Comparison of ENCODE assay signal across 13 cellular contexts in the genomic region with DNA sequence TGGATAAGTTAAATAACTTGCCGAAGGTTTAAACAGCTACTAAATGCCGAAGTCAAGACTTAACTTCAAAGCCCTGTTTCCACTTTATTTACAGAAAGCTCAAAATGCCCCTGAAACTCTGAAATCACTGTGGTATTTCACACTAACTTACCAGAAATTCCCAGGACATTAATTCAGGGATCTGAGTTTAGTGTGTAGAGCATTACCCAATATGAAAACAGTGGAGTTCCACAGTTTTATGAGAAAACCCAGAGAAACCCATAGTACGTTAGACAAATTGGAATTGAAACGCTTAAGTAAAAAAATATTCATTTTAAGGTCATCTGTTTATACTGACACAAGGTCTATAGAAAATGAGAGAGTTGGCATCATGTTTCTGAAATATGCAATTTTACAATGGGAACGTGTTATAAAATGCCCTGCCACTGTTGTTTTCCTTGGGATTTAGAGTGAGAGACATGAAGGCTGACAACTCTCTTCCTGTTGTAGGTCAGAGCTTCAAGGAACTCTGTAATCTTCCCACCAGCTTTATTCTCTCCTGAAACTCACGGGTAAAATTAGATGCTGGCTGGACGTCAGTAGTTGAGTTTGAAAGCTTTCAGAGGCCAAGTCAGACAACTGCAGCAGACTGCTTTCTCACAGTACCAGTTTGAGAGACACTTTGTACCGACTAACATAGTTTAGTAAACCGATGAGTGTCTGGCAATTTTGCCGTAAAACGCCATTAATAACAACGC.
DNase-seq lines count a peak whose midpoint lies in the region; ATAC-seq and TF ChIP-seq lines count a peak whose summit lies in the region.
"Had no signal": no experiment of that assay in that cellular context is flagged by ENCODE, and none has a peak within 500 bp of the region (broad histone marks: within the 10 kb centered on the region; RNA-seq: fewer than 3 reads in every experiment).

No MANE protein-coding gene starts in this region.

- H3K18ac ChIP-seq in IMR-90 (ENCODE audit: low read depth, low read length): peak overlapping the region; percentile 76

- H4K20me1 ChIP-seq in IMR-90 (ENCODE audit: insufficient read depth, low read length): no peaks in the 10 kb centered on the region

- H3K9me1 ChIP-seq in IMR-90 (ENCODE audit: insufficient read depth, low read length): peaks cover 6% of the 10 kb centered on the region; the same call in 1 of the 2 replicates

- DNase-seq in IMR-90: peak; percentile 80
- no peak for DNase-seq in coronary artery (ENCODE audit: low spot score)
- DNase-seq in left lung: no peak
- DNase-seq in stromal cell of bone marrow (ENCODE audit: low read depth): peak; percentile 59
- DNase-seq in SK-N-DZ (ENCODE audit: low spot score): no peak
- DNase-seq: activated naive CD8-positive, alpha-beta T cell treated with anti-CD3 and anti-CD28 coated beads for 36 hours; endodermal cell; naive B cell; NCI-H446 treated with DMSO at 0.1 percent for 48 hours had no signal

- CTCF ChIA-PET in IMR-90 (lab: Yijun Ruan, JAX): no interaction called here

- peak overlapping the region; percentile 20 for H4K91ac ChIP-seq in IMR-90 (ENCODE audit: insufficient read depth, low read depth, low read length)

- H2BK120ac ChIP-seq in IMR-90 (ENCODE audit: low read depth, low read length): peak overlapping the region; percentile 75

- no peaks in the 10 kb centered on the region for H3K79me1 ChIP-seq in IMR-90 (ENCODE audit: low read depth in 1 of 2, low read length in 2 of 2)

- POLR2A ChIA-PET in IMR-90 (lab: Charles Lee; ENCODE audit: unreplicated experiment): interaction anchor here (0.5 kb wide), 2 partner anchors 51 to 140 kb away, joined by 3 read pairs; no protein-coding TSS in a partner anchor

- H3K9me3 ChIP-seq in IMR-90 (ENCODE audit: control insufficient read depth, insufficient read depth, low read length): no peaks in the 10 kb centered on the region
- H3K9me3 ChIP-seq in left lung: no peaks in the 10 kb centered on the region

- H3K36me3 ChIP-seq in IMR-90 (ENCODE audit: control insufficient read depth, insufficient read depth, low read length): no peaks in the 10 kb centered on the region
- H3K36me3 ChIP-seq in left lung: no peaks in the 10 kb centered on the region

- no peak; the same call in 1 of the 2 replicates for TF ChIP-seq RAD21 in IMR-90 (IDR thresholded peaks at IDR 0.05; ENCODE audit: low read length)

- H2BK15ac ChIP-seq in IMR-90 (ENCODE audit: low read depth, low read length): peak overlapping the region; percentile 72

- H3K4me3 ChIP-seq in IMR-90 (ENCODE audit: insufficient read depth, low read depth, low read length): peak overlapping the region; percentile 13; the same call in 1 of the 2 replicates
- peak overlapping the region; percentile 4 for H3K4me3 ChIP-seq in coronary artery
- no peak overlapping the region for H3K4me3 ChIP-seq in left lung

- peak overlapping the region; percentile 78 for H4K5ac ChIP-seq in IMR-90 (ENCODE audit: low read depth, low read length)

- peak overlapping the region; percentile 43 to 78 for H4K8ac ChIP-seq in IMR-90 (ENCODE audit: low read depth in 2 of 2, low read length in 2 of 2)

- dilution Hi-C loops in IMR-90 (cut with HindIII; ENCODE audit: low sequenced_read_pairs, unreplicated experiment): no loop called here

- no TSS peak for BruUV-seq in IMR-90 (replicated peaks; lab: Mats Ljungman, UMichigan)

- peak overlapping the region; percentile 55 for H3K9ac ChIP-seq in IMR-90 (ENCODE audit: low read depth, low read length)

- no peak for TF ChIP-seq POLR2A in IMR-90 (IDR thresholded peaks at IDR 0.05; ENCODE audit: low read depth, low read length)

- WGBS in IMR-90 (ENCODE audit: extremely low coverage in 2 of 2, insufficient read length in 1 of 2), 2 experiments: no CpG with 5 or more reads among the region's 12 CpGs

- H3K4me2 ChIP-seq in IMR-90 (ENCODE audit: low read depth, low read length): peak overlapping the region; percentile 58

- peak overlapping the region; percentile 64 for H3K23ac ChIP-seq in IMR-90 (ENCODE audit: low read depth, low read length)

- H3K27ac ChIP-seq in IMR-90 (ENCODE audit: insufficient read depth, low read length) (peak overlapping the region; percentile 63), coronary artery (peak overlapping the region; percentile 88 to 91), left lung (peak overlapping the region; percentile 3 to 45)
- H3K27ac ChIP-seq: C4-2B had no signal

- in situ Hi-C loops in IMR-90 (cut with MboI; ENCODE audit: low sequenced_read_pairs): no loop called here

- peak overlapping the region; percentile 84 for H2AFZ ChIP-seq in IMR-90 (replicated peaks; ENCODE audit: low read length, poor library complexity)

- peak overlapping the region; percentile 88 for H2BK5ac ChIP-seq in IMR-90 (ENCODE audit: low read depth, low read length, poor library complexity, severe bottlenecking)

- H3K56ac ChIP-seq in IMR-90 (ENCODE audit: extremely low read depth, insufficient read depth, low read length): peak overlapping the region; percentile 48

- H3K4ac ChIP-seq in IMR-90 (ENCODE audit: low read depth, low read length): peak overlapping the region; percentile 63

- H3K4me1 ChIP-seq in IMR-90 (ENCODE audit: control insufficient read depth, insufficient read depth, low read length) (peaks cover 11% of the 10 kb centered on the region), left lung (peaks cover 6 to 8% of the 10 kb centered on the region in 2 donors)

- intact Hi-C loops in IMR-90 (cut with micrococcal nuclease): no loop called here
- intact Hi-C loops in left lung (cut with DNase I): no loop called here

- peak overlapping the region; percentile 69 for H2BK20ac ChIP-seq in IMR-90 (ENCODE audit: low read depth, low read length)

- H3K14ac ChIP-seq in IMR-90 (replicated peaks; ENCODE audit: low read depth, low read length): peak overlapping the region; percentile 65

- no peaks in the 10 kb centered on the region for H3K27me3 ChIP-seq in IMR-90 (ENCODE audit: control insufficient read depth, insufficient read depth, low read length)
- no peaks in the 10 kb centered on the region for H3K27me3 ChIP-seq in left lung

- peak overlapping the region; percentile 23; the same call in 1 of the 2 replicates for H2AK5ac ChIP-seq in IMR-90 (ENCODE audit: low read depth, low read length)

- no peak for TF ChIP-seq CTCF in IMR-90 (conservative IDR thresholded peaks at IDR 0.05; ENCODE audit: low read depth, low read length)
- TF ChIP-seq CTCF in coronary artery (IDR thresholded peaks at IDR 0.05): no peak
- no peak for TF ChIP-seq CTCF in left lung (IDR thresholded peaks at IDR 0.05)

- H2AK9ac ChIP-seq in IMR-90 (replicated peaks; ENCODE audit: low read depth, low read length, poor library complexity): no peak overlapping the region

- ATAC-seq in IMR-90 (ENCODE audit: low read depth): peak; percentile 66
- ATAC-seq in left lung: no peak
- ATAC-seq in GM21390 (IDR thresholded peaks at IDR 0.05; ENCODE audit: unreplicated experiment): no peak
- ATAC-seq in HG02623 (IDR thresholded peaks at IDR 0.05; ENCODE audit: unreplicated experiment): no peak
- ATAC-seq in HG03175 (IDR thresholded peaks at IDR 0.05; ENCODE audit: unreplicated experiment): no peak

TF ChIP-seq in IMR-90, 13 proteins besides CTCF, POLR2A, EP300 and RAD21:
- no peak for TF ChIP-seq RCOR1 (IDR thresholded peaks at IDR 0.05; ENCODE audit: insufficient replicate concordance, low read length)
- TF ChIP-seq NFE2L2 (IDR thresholded peaks at IDR 0.05; ENCODE audit: low read depth, low read length): no peak
- no peak for TF ChIP-seq CEBPB (IDR thresholded peaks at IDR 0.05; ENCODE audit: low read depth, low read length)
- no peak for TF ChIP-seq MAFK (IDR thresholded peaks at IDR 0.05; ENCODE audit: low read depth, low read length)
- TF ChIP-seq MAZ (IDR thresholded peaks at IDR 0.05; ENCODE audit: borderline replicate concordance, low read depth, low read length): no peak
- no peak for TF ChIP-seq MXI1 (IDR thresholded peaks at IDR 0.05; ENCODE audit: borderline replicate concordance, low read depth, low read length)
- TF ChIP-seq CHD1 (IDR thresholded peaks at IDR 0.05; ENCODE audit: low read depth, low read length): no peak
- TF ChIP-seq SMC3 (IDR thresholded peaks at IDR 0.05; ENCODE audit: low read depth, low read length): no peak
- TF ChIP-seq BHLHE40 (IDR thresholded peaks at IDR 0.05; ENCODE audit: low read depth, low read length): no peak
- no peak for TF ChIP-seq RFX5 (IDR thresholded peaks at IDR 0.05; ENCODE audit: low read depth, low read length)
- no peak for TF ChIP-seq ELK1 (IDR thresholded peaks at IDR 0.05; ENCODE audit: borderline replicate concordance, low read depth, low read length)

Comparison
In these comparisons a context has a peak if more than half of its experiments do, and no peak if none do; other contexts are left out.
1. DNase-seq: peak in IMR-90 (single experiment) and stromal cell of bone marrow (single experiment); none in coronary artery (single experiment), left lung (0 of 2) and SK-N-DZ (single experiment).
2. H3K27ac ChIP-seq: peak in every context shown above with its lines; median percentile 90 in coronary artery; 63 in IMR-90; 24 in left lung.
3. H3K4me3 ChIP-seq: peak in IMR-90 (single experiment) and coronary artery (single experiment); none in left lung (0 of 2).